Comparison of ENCODE assay signal across 14 cellular contexts in genomic region chr12:124426594-124427550, GRCh38.
DNase-seq lines count a peak whose midpoint lies in the region; ATAC-seq, FAIRE-seq and TF ChIP-seq lines count a peak whose summit lies in the region.
"Had no signal": no experiment of that assay in that cellular context is flagged by ENCODE, and none has a peak within 500 bp of the region (broad histone marks: within the 10 kb centered on the region; RNA-seq: fewer than 3 reads in every experiment).

No MANE protein-coding gene starts in this region.

- no peak for TF ChIP-seq CTCF in Calu3 (IDR thresholded peaks at IDR 0.05; ENCODE audit: unreplicated experiment)
- no peak for TF ChIP-seq CTCF in H1 (IDR thresholded peaks at IDR 0.05; ENCODE audit: control extremely low read depth in 1 of 3, insufficient read depth in 1 of 3, low read depth in 1 of 3, low read length in 3 of 3)
- no peak for TF ChIP-seq CTCF in neural crest cell (conservative IDR thresholded peaks at IDR 0.05)

- 0 out of 2 replicates have a peak overlapping the region, but pooled peaks have one; percentile 36 for H4K8ac ChIP-seq in H1 (ENCODE audit: extremely low read depth, insufficient read depth, low read length)

- H3K27me3 Mint-ChIP-seq in Calu3 (ENCODE audit: unreplicated experiment) (no peaks in the 10 kb centered on the region), neural crest cell (ENCODE audit: low read depth) (peaks cover 2% of the 10 kb centered on the region)
- no peaks in the 10 kb centered on the region for H3K27me3 Mint-ChIP-seq in activated naive CD8-positive, alpha-beta T cell treated with anti-CD3 and anti-CD28 coated beads, Interleukin-2, amount 50 U/mL, for 24 hours
- H3K27me3 Mint-ChIP-seq in naive thymus-derived CD4-positive, alpha-beta T cell = no peaks in the 10 kb centered on the region
- H3K27me3 Mint-ChIP-seq: activated CD8-positive, alpha-beta memory T cell treated with anti-CD3 and anti-CD28 coated beads, Interleukin-2, amount 10 ng/mL, durations not matched to agents 7 days and 5 days had no signal

- TF ChIP-seq EP300 in H1 (IDR thresholded peaks at IDR 0.05; ENCODE audit: borderline replicate concordance in 1 of 2, low read depth in 2 of 2, low read length in 2 of 2) = no peak

- no peak overlapping the region for H3K23ac ChIP-seq in H1 (ENCODE audit: insufficient read length)

- no peaks in the 10 kb centered on the region for H3K9me3 ChIP-seq in H1 (ENCODE audit: insufficient read depth in 2 of 2, low read depth in 1 of 2, low read length in 1 of 2)
- no peaks in the 10 kb centered on the region for H3K9me3 ChIP-seq in naive thymus-derived CD4-positive, alpha-beta T cell (ENCODE audit: control insufficient read depth in 2 of 3, low read length in 3 of 3)
- H3K9me3 ChIP-seq: pancreas had no signal

- peaks cover 65% of the 10 kb centered on the region for H3K36me3 Mint-ChIP-seq in Calu3 (ENCODE audit: insufficient read depth, unreplicated experiment)
- H3K36me3 Mint-ChIP-seq in neural crest cell (ENCODE audit: low read depth) = peaks cover 11% of the 10 kb centered on the region
- H3K36me3 Mint-ChIP-seq in activated naive CD8-positive, alpha-beta T cell treated with anti-CD3 and anti-CD28 coated beads, Interleukin-2, amount 50 U/mL, for 24 hours (ENCODE audit: low read depth) = peaks cover 18% of the 10 kb centered on the region
- H3K36me3 Mint-ChIP-seq in naive thymus-derived CD4-positive, alpha-beta T cell = peaks cover 4 to 35% (median 12%) of the 10 kb centered on the region in 5 donors

- H3K27ac ChIP-seq in H1 (ENCODE audit: low read depth, low read length) = no peak overlapping the region
- H3K27ac ChIP-seq in naive thymus-derived CD4-positive, alpha-beta T cell (ENCODE audit: low read depth, low read length) = no peak overlapping the region
- H3K27ac ChIP-seq: epithelial cell of prostate, pancreas had no signal

- no peak for FAIRE-seq in H1 (lab: Jason Lieb, UNC)
- FAIRE-seq: islet of Langerhans, pancreas had no signal

- peaks cover 9% of the 10 kb centered on the region for H3K79me1 ChIP-seq in H1 (ENCODE audit: low read depth, low read length)

- no peak overlapping the region for H4K5ac ChIP-seq in H1 (ENCODE audit: insufficient read length, low read depth, low read length)

- H2AK5ac ChIP-seq in H1 (ENCODE audit: low read depth, low read length) = no peak overlapping the region

- H3K9me3 Mint-ChIP-seq in Calu3 (ENCODE audit: low read depth, unreplicated experiment) (no peaks in the 10 kb centered on the region), neural crest cell (no peaks in the 10 kb centered on the region)
- H3K9me3 Mint-ChIP-seq in activated naive CD8-positive, alpha-beta T cell treated with anti-CD3 and anti-CD28 coated beads, Interleukin-2, amount 50 U/mL, for 24 hours = no peaks in the 10 kb centered on the region
- H3K9me3 Mint-ChIP-seq in naive thymus-derived CD4-positive, alpha-beta T cell = peaks cover 0 to 10% (median 0%) of the 10 kb centered on the region in 11 donors

- no peak overlapping the region for H4K91ac ChIP-seq in H1 (replicated peaks; ENCODE audit: insufficient read length, low read length)

- peaks cover 0 to 28% (median 17%) of the 10 kb centered on the region in 4 experiments; a peak in 5 of 8 replicates for H3K36me3 ChIP-seq in H1 (ENCODE audit: control insufficient read depth in 2 of 4, insufficient read depth in 4 of 4, low read length in 3 of 4)
- peaks cover 0 to 84% (median 7%) of the 10 kb centered on the region in 3 experiments for H3K36me3 ChIP-seq in naive thymus-derived CD4-positive, alpha-beta T cell (ENCODE audit: control insufficient read depth in 2 of 3, insufficient read depth in 3 of 3, low read length in 3 of 3)

- H3K9ac ChIP-seq in H1 (replicated peaks in 1 of 4; ENCODE audit: extremely low read depth in 1 of 4, low read depth in 3 of 4, low read length in 3 of 4) = no peak overlapping the region

- H3K4me1 ChIP-seq in H1 (replicated peaks in 1 of 4; ENCODE audit: control insufficient read depth in 3 of 4, insufficient read depth in 4 of 4, low read length in 3 of 4) = peaks cover 0 to 5% (median 3%) of the 10 kb centered on the region in 4 experiments; a peak in 3 of 7 replicates
- H3K4me1 ChIP-seq in naive thymus-derived CD4-positive, alpha-beta T cell (ENCODE audit: control insufficient read depth in 2 of 2, insufficient read depth in 2 of 2, low read length in 2 of 2) = no peaks in the 10 kb centered on the region

- H3K79me2 ChIP-seq in H1 (ENCODE audit: control insufficient read depth in 1 of 2, insufficient read depth in 2 of 2, low read length in 2 of 2) = peaks cover 0 to 3% of the 10 kb centered on the region in 2 experiments; a peak in 1 of 4 replicates

- H2BK20ac ChIP-seq in H1 (ENCODE audit: low read length) = no peak overlapping the region

- H2BK15ac ChIP-seq in H1 (ENCODE audit: low read length) = no peak overlapping the region

- H3K4me1 Mint-ChIP-seq in Calu3 (ENCODE audit: low read depth, unreplicated experiment) = peaks cover 33% of the 10 kb centered on the region
- peaks cover 35% of the 10 kb centered on the region for H3K4me1 Mint-ChIP-seq in neural crest cell
- no peaks in the 10 kb centered on the region for H3K4me1 Mint-ChIP-seq in activated naive CD8-positive, alpha-beta T cell treated with anti-CD3 and anti-CD28 coated beads, Interleukin-2, amount 50 U/mL, for 24 hours
- H3K4me1 Mint-ChIP-seq in naive thymus-derived CD4-positive, alpha-beta T cell = peaks cover 0 to 12% (median 5%) of the 10 kb centered on the region in 7 donors

- no peak overlapping the region for H2BK5ac ChIP-seq in H1 (ENCODE audit: low read depth, low read length)

- no peak overlapping the region for H3K14ac ChIP-seq in H1 (ENCODE audit: insufficient read length)

- no peak overlapping the region for H3K4me2 ChIP-seq in H1 (ENCODE audit: insufficient read depth in 1 of 2, low read depth in 2 of 2, low read length in 2 of 2)

- intact Hi-C loops in Calu3 (cut with micrococcal nuclease; ENCODE audit: unreplicated experiment) = no loop called here
- intact Hi-C loops in naive thymus-derived CD4-positive, alpha-beta T cell (cut with micrococcal nuclease) = no loop called here

- no peaks in the 10 kb centered on the region for H3K27me3 ChIP-seq in H1 (replicated peaks in 1 of 4; ENCODE audit: control insufficient read depth in 3 of 4, extremely low read depth in 1 of 4, insufficient read depth in 3 of 4, low read length in 3 of 4)
- H3K27me3 ChIP-seq in naive thymus-derived CD4-positive, alpha-beta T cell (ENCODE audit: control insufficient read depth in 2 of 2, insufficient read depth in 2 of 2, low read length in 2 of 2) = no peaks in the 10 kb centered on the region
- H3K27me3 ChIP-seq: pancreas had no signal

- no peak overlapping the region for H3K56ac ChIP-seq in H1 (replicated peaks; ENCODE audit: insufficient read length, low read depth, low read length)

- no peak overlapping the region for H2AFZ ChIP-seq in H1 (ENCODE audit: low read length)

- H2BK12ac ChIP-seq in H1 (ENCODE audit: low read depth, low read length) = no peak overlapping the region

- no peak overlapping the region for H3K4ac ChIP-seq in H1 (replicated peaks; ENCODE audit: insufficient read length, low read depth, low read length)

- H3K4me3 Mint-ChIP-seq in Calu3 (ENCODE audit: low read depth, unreplicated experiment) (no peak overlapping the region), neural crest cell (no peak overlapping the region)
- no peak overlapping the region for H3K4me3 Mint-ChIP-seq in activated naive CD8-positive, alpha-beta T cell treated with anti-CD3 and anti-CD28 coated beads, Interleukin-2, amount 50 U/mL, for 24 hours
- H3K4me3 Mint-ChIP-seq in naive thymus-derived CD4-positive, alpha-beta T cell = no peak overlapping the region
- H3K4me3 Mint-ChIP-seq: activated CD8-positive, alpha-beta memory T cell treated with anti-CD3 and anti-CD28 coated beads, Interleukin-2, amount 10 ng/mL, durations not matched to agents 7 days and 5 days had no signal

- H4K20me1 ChIP-seq in H1 (replicated peaks in 1 of 2; ENCODE audit: control insufficient read depth in 1 of 2, insufficient read depth in 2 of 2, low read length in 2 of 2) = peaks cover 2 to 8% of the 10 kb centered on the region in 2 experiments

- POLR2A ChIA-PET in H1 (lab: Charles Lee; ENCODE audit: partially characterized antibody) = interaction anchor here (0.5 to 1.6 kb wide), 3 partner anchors 25 to 142 kb away, joined by 3 to 4 read pairs (median 3); no protein-coding TSS in a partner anchor
- POLR2A ChIA-PET in naive thymus-derived CD4-positive, alpha-beta T cell (lab: Charles Lee) = no interaction called here

- H2BK120ac ChIP-seq in H1 (replicated peaks; ENCODE audit: low read depth, low read length) = no peak overlapping the region

- CTCF ChIA-PET in Calu3 (lab: Charles Lee) = interaction anchor here (0.6 kb wide), 2 partner anchors 9 to 139 kb away, joined by 3 to 6 read pairs; no protein-coding TSS in a partner anchor
- CTCF ChIA-PET in H1 (lab: Charles Lee; ENCODE audit: partially characterized antibody) = interaction anchor here (0.7 to 1.6 kb wide), 8 partner anchors 20 to 252 kb away, joined by 3 to 4 read pairs (median 3); no protein-coding TSS in a partner anchor
- CTCF ChIA-PET in naive thymus-derived CD4-positive, alpha-beta T cell (lab: Charles Lee) = interaction anchor here (0.6 kb wide), 1 partner anchor 57 kb away, joined by 3 read pairs; no protein-coding TSS in a partner anchor

- DNase-seq in Calu3 (no peak), NCI-H82 (lab: John Stamatoyannopoulos, UW) (peak; percentile 93), H1 (ENCODE audit: low read depth in 1 of 2, low spot score in 2 of 2) (no peak), neural crest cell (ENCODE audit: low read depth, low spot score) (no peak), NCI-H345 (lab: John Stamatoyannopoulos, UW) (no peak)
- no peak for DNase-seq in activated naive CD8-positive, alpha-beta T cell treated with anti-CD3 and anti-CD28 coated beads, Interleukin-2, amount 50 U/mL, for 24 hours
- no peak for DNase-seq in naive thymus-derived CD4-positive, alpha-beta T cell
- DNase-seq: activated CD8-positive, alpha-beta memory T cell treated with anti-CD3 and anti-CD28 coated beads, Interleukin-2, amount 10 ng/mL, durations not matched to agents 7 days and 5 days; pancreas; PC-3; T-helper 9 cell had no signal

- no peak for TF ChIP-seq RAD21 in H1 (IDR thresholded peaks at IDR 0.05 in 1 of 2, conservative IDR thresholded peaks at IDR 0.05 in 1 of 2; ENCODE audit: low read depth in 2 of 2, low read length in 2 of 2)

- H3K27ac Mint-ChIP-seq in Calu3 (ENCODE audit: unreplicated experiment) (peak overlapping the region; percentile 58), neural crest cell (ENCODE audit: unreplicated experiment) (peak overlapping the region; percentile 67)
- no peak overlapping the region for H3K27ac Mint-ChIP-seq in activated naive CD8-positive, alpha-beta T cell treated with anti-CD3 and anti-CD28 coated beads, Interleukin-2, amount 50 U/mL, for 24 hours
- peak overlapping the region in 2 of 9 donors; percentile 25 to 33 for H3K27ac Mint-ChIP-seq in naive thymus-derived CD4-positive, alpha-beta T cell
- H3K27ac Mint-ChIP-seq: activated CD8-positive, alpha-beta memory T cell treated with anti-CD3 and anti-CD28 coated beads, Interleukin-2, amount 10 ng/mL, durations not matched to agents 7 days and 5 days had no signal

- peaks cover 5% of the 10 kb centered on the region; the same call in 1 of the 2 replicates for H3K23me2 ChIP-seq in H1 (ENCODE audit: low read depth, low read length)

- WGBS in H1 (ENCODE audit: extremely low coverage in 1 of 2, insufficient coverage in 1 of 2, insufficient read length in 1 of 2, insufficient replicate concordance in 2 of 2, low coverage in 1 of 2, low lambda C conversion rate in 2 of 2, missing lambda C conversion rate in 1 of 2), 2 experiments = 91% methylated on average over 36 of the region's 41 CpGs; no CpG with 5 or more reads in 1 of the 2 experiments

- no peak overlapping the region; the same call in 1 of the 2 replicates for H3K18ac ChIP-seq in H1 (ENCODE audit: extremely low read depth, low read length)

- BruUV-seq in Calu3 (replicated peaks; lab: Mats Ljungman, UMichigan) = no TSS peak

- no peak for TF ChIP-seq POLR2A in H1 (IDR thresholded peaks at IDR 0.05; ENCODE audit: control extremely low read depth in 1 of 2, low read depth in 2 of 2, low read length in 2 of 2)

- H3K4me3 ChIP-seq in H1 (ENCODE audit: extremely low read depth in 1 of 4, insufficient read depth in 2 of 4, low read depth in 3 of 4, low read length in 4 of 4) = no peak overlapping the region
- no peak overlapping the region for H3K4me3 ChIP-seq in naive thymus-derived CD4-positive, alpha-beta T cell (ENCODE audit: low read length)
- H3K4me3 ChIP-seq: pancreas had no signal

- ATAC-seq in activated naive CD8-positive, alpha-beta T cell treated with anti-CD3 and anti-CD28 coated beads, Interleukin-2, amount 50 U/mL, for 24 hours = no peak
- ATAC-seq in HG03139 (IDR thresholded peaks at IDR 0.05; ENCODE audit: unreplicated experiment) = no peak
- ATAC-seq in naive thymus-derived CD4-positive, alpha-beta T cell = no peak
- ATAC-seq: activated CD8-positive, alpha-beta memory T cell treated with anti-CD3 and anti-CD28 coated beads, Interleukin-2, amount 10 ng/mL, durations not matched to agents 7 days and 5 days; PC-3 had no signal
